9 cellular contexts compared by ENCODE assay signal in the genomic region with DNA sequence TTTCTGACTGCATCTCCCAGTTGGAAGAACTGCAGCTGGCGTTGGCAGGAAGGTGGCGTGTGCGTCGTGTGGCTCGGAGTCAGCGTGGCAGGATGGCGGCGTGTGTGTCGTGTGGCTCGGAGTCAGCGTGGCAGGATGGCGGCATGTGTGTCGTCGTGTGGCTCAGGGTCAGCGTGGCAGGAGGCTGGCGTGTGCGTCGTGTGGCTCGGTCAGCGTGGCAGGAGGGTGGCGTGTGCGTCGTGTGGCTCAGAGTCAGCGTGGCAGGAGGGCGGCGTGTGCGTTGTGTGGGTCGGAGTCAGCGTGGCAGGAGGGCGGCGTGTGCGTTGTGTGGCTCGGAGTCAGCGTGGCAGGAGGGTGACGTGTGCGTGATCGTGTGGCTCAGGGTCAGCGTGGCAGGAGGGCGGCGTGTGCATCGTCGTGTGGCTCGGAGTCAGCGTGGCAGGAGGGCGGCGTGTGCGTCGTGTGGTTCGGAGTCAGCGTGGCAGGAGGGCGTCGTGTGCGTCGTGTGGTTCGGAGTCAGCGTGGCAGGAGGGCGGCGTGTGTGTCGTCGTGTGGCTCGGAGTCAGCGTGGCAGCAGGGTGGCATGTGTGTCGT. TPM values are rescaled to one million over a fixed set of nuclear protein-coding genes. Genes with fewer than 3 reads are reported as not detected.
"Had no signal": no experiment of that assay in that cellular context is flagged by ENCODE, and none has a peak within 500 bp of the region (broad histone marks: within the 10 kb centered on the region; RNA-seq: fewer than 3 reads in every experiment).

No MANE protein-coding gene starts in this region.

- H3K27ac Mint-ChIP-seq: activated CD4-positive, alpha-beta T cell treated with anti-CD3 and anti-CD28 coated beads, Interleukin-2, amount 10 ng/mL, durations not matched to agents 24 days and 14 days had no signal

- H3K27me3 Mint-ChIP-seq: activated CD4-positive, alpha-beta T cell treated with anti-CD3 and anti-CD28 coated beads, Interleukin-2, amount 10 ng/mL, durations not matched to agents 24 days and 14 days had no signal

- FAIRE-seq: astrocyte, endometrium, islet of Langerhans had no signal

- ATAC-seq: left lung had no signal

- H3K4me3 Mint-ChIP-seq: activated CD4-positive, alpha-beta T cell treated with anti-CD3 and anti-CD28 coated beads, Interleukin-2, amount 10 ng/mL, durations not matched to agents 24 days and 14 days had no signal

- H3K9me3 Mint-ChIP-seq: activated CD4-positive, alpha-beta T cell treated with anti-CD3 and anti-CD28 coated beads, Interleukin-2, amount 10 ng/mL, durations not matched to agents 24 days and 14 days had no signal

- DNase-seq: activated CD4-positive, alpha-beta T cell treated with anti-CD3 and anti-CD28 coated beads, Interleukin-2, amount 10 ng/mL, durations not matched to agents 24 days and 14 days; activated effector memory CD4-positive, alpha-beta T cell treated with Interleukin-2 at 50 U/mL for 16 hours; esophagus squamous epithelium; tibial artery had no signal

RNA-seq across cellular contexts. Expression of gene ZNF750, which starts 38.3 kb away (rescaled TPM):
- total RNA-seq: activated CD4-positive, alpha-beta T cell treated with anti-CD3 and anti-CD28 coated beads, Interleukin-2, amount 10 ng/mL, durations not matched to agents 24 days and 14 days; SK-MEL-5 had no signal
